ENCODE assay signal across 8 cellular contexts in genomic region chr14:105680737-105681099, GRCh38.
DNase-seq lines count a peak whose midpoint lies in the region; ATAC-seq and TF ChIP-seq lines count a peak whose summit lies in the region.
"Not testable (repeated sequence)": the region's sequence is repeated elsewhere in the genome, so short reads cannot be mapped to it uniquely, and the experiment has no call there.

No MANE protein-coding gene starts in this region.

- H3K36me3 ChIP-seq in gastroesophageal sphincter = not testable (repeated sequence)

- not testable (repeated sequence) for H3K4me3 ChIP-seq in gastroesophageal sphincter

- H3K27ac ChIP-seq in gastroesophageal sphincter = not testable (repeated sequence)

- not testable (repeated sequence) for TF ChIP-seq EP300 in gastroesophageal sphincter (IDR thresholded peaks at IDR 0.05)

- not testable (repeated sequence) for H3K27me3 Mint-ChIP-seq in stimulated activated naive B cell treated with anti-CD40 and anti-IgM and Interleukin-4, amounts not matched to agents 10 μg/mL and 1 μg/mL and 100 μg/mL, for 72 hours

- peak overlapping the region; percentile 66 to 70 for H3K4me3 Mint-ChIP-seq in stimulated activated naive B cell treated with anti-CD40 and anti-IgM and Interleukin-4, amounts not matched to agents 10 μg/mL and 1 μg/mL and 100 μg/mL, for 72 hours

- WGBS in gastroesophageal sphincter (ENCODE audit: low coverage in 1 of 2), 2 donors = no CpG with 5 or more reads among the region's 14 CpGs

- DNase-seq in stimulated activated naive B cell treated with anti-CD40 and anti-IgM and Interleukin-4, amounts not matched to agents 10 μg/mL and 1 μg/mL and 100 μg/mL, for 72 hours = peak; percentile 70

- not testable (repeated sequence) for TF ChIP-seq POLR2A in GM18505 (IDR thresholded peaks at IDR 0.05; ENCODE audit: borderline replicate concordance, extremely low read depth, insufficient read depth, insufficient read length); gastroesophageal sphincter (IDR thresholded peaks at IDR 0.05)

- TF ChIP-seq CTCF in gastroesophageal sphincter (IDR thresholded peaks at IDR 0.05) = not testable (repeated sequence)

- ATAC-seq in GM18505 (IDR thresholded peaks at IDR 0.05; ENCODE audit: unreplicated experiment) (peak; percentile 29), GM19351 (IDR thresholded peaks at IDR 0.05; ENCODE audit: unreplicated experiment) (peak; percentile 38), GM21717 (IDR thresholded peaks at IDR 0.05; ENCODE audit: unreplicated experiment) (peak; percentile 38), HG02938 (IDR thresholded peaks at IDR 0.05; ENCODE audit: unreplicated experiment) (peak; percentile 39), HG03354 (IDR thresholded peaks at IDR 0.05; ENCODE audit: poor library complexity, severe bottlenecking, unreplicated experiment) (peak; percentile 47), SK-N-SH treated with all-trans-retinoic acid at 6 μM for 48 hours (peak; percentile 8; the same call in 2 of the 3 replicates), gastroesophageal sphincter (peak; percentile 6)
- ATAC-seq in stimulated activated naive B cell treated with anti-CD40 and anti-IgM and Interleukin-4, amounts not matched to agents 10 μg/mL and 1 μg/mL and 100 μg/mL, for 72 hours (replicated peaks) = peak; percentile 64 to 69

- peaks cover 24 to 40% of the 10 kb centered on the region in 2 donors for H3K4me1 Mint-ChIP-seq in stimulated activated naive B cell treated with anti-CD40 and anti-IgM and Interleukin-4, amounts not matched to agents 10 μg/mL and 1 μg/mL and 100 μg/mL, for 72 hours

- peak overlapping the region; percentile 79 for H3K27ac Mint-ChIP-seq in stimulated activated naive B cell treated with anti-CD40 and anti-IgM and Interleukin-4, amounts not matched to agents 10 μg/mL and 1 μg/mL and 100 μg/mL, for 72 hours

- H3K9me3 ChIP-seq in gastroesophageal sphincter = not testable (repeated sequence)

- H3K36me3 Mint-ChIP-seq in stimulated activated naive B cell treated with anti-CD40 and anti-IgM and Interleukin-4, amounts not matched to agents 10 μg/mL and 1 μg/mL and 100 μg/mL, for 72 hours = peaks cover 8 to 15% of the 10 kb centered on the region in 2 donors

- H3K27me3 ChIP-seq in gastroesophageal sphincter = not testable (repeated sequence)

- H3K9me3 Mint-ChIP-seq in stimulated activated naive B cell treated with anti-CD40 and anti-IgM and Interleukin-4, amounts not matched to agents 10 μg/mL and 1 μg/mL and 100 μg/mL, for 72 hours = peaks cover 8 to 12% of the 10 kb centered on the region in 2 donors

- H3K4me1 ChIP-seq in gastroesophageal sphincter = not testable (repeated sequence)

Comparison
In these comparisons a context has a peak if more than half of its experiments do, and no peak if none do; other contexts are left out.
1. ATAC-seq: peak in every context shown above with its lines; median percentile 66 in stimulated activated naive B cell treated with anti-CD40 and anti-IgM and Interleukin-4, amounts not matched to agents 10 μg/mL and 1 μg/mL and 100 μg/mL, for 72 hours; 47 in HG03354; 39 in HG02938; 38 in GM19351; 38 in GM21717; 29 in GM18505; 8 in SK-N-SH treated with all-trans-retinoic acid at 6 μM for 48 hours; 6 in gastroesophageal sphincter.